Comparison of ENCODE assay signal across 29 cellular contexts in the genomic region with DNA sequence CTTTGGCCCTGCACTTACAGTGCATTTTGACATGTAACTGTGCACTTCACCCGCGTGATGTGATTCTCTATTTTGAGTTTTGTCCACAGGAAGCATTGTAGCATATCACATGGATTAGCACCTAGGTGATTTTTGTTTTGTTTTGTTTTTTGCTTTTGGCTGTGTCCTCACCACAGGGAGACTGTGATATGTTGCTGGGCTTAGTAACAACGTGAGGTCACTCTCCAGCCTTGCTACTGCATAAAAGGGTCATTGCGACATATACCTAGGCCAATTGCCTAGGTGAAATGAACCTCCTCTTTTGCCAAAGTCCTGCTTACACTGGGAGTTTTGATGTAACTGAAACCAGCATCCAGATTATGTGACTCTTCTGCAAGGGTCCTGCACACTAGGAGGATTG.
"Had no signal": no experiment of that assay in that cellular context is flagged by ENCODE, and none has a peak within 500 bp of the region (broad histone marks: within the 10 kb centered on the region; RNA-seq: fewer than 3 reads in every experiment).

No MANE protein-coding gene starts in this region.

- H3K36me3 ChIP-seq: brain microvascular endothelial cell, colonic mucosa, gastroesophageal sphincter, WERI-Rb-1 had no signal

- H3K27ac ChIP-seq: brain microvascular endothelial cell, colonic mucosa, dorsolateral prefrontal cortex, foreskin keratinocyte, gastroesophageal sphincter, WERI-Rb-1 had no signal

- ATAC-seq: activated CD4-positive, CD25-positive, alpha-beta regulatory T cell treated with anti-CD3 and anti-CD28 coated beads, Interleukin-2, amount 50 U/mL, for 24 hours; activated CD8-positive, alpha-beta T cell treated with anti-CD3 and anti-CD28 coated beads for 36 hours; activated T-cell treated with anti-CD3 and anti-CD28 coated beads, Interleukin-2, amount 50 U/mL, for 4 hours; esophagus mucosa; foreskin keratinocyte; gastroesophageal sphincter; T-helper 17 cell had no signal

- H3K9me3 ChIP-seq: colonic mucosa, gastroesophageal sphincter had no signal

- H3K4me3 ChIP-seq: colonic mucosa, dorsolateral prefrontal cortex, gastroesophageal sphincter had no signal

- FAIRE-seq: astrocyte had no signal

- H3K27me3 ChIP-seq: brain microvascular endothelial cell, colonic mucosa, dorsolateral prefrontal cortex, foreskin keratinocyte, gastroesophageal sphincter had no signal

- DNase-seq: activated B cell treated with CpG ODN at 0.5 μM for 24 hours; activated CD4-positive, alpha-beta T cell treated with anti-CD3 and anti-CD28 coated beads for 48 hours; activated CD4-positive, alpha-beta T cell treated with anti-CD3 and anti-CD28 coated beads, Interleukin-2, amount 50 U/mL, for 1 hour; activated CD4-positive, alpha-beta T cell treated with anti-CD3 and anti-CD28 coated beads, Interleukin-2, amount 50 U/mL, for 48 hours; activated CD8-positive, alpha-beta memory T cell treated with anti-CD3 and anti-CD28 coated beads for 24 hours; activated CD8-positive, alpha-beta T cell treated with anti-CD3 and anti-CD28 coated beads for 36 hours; activated effector memory CD4-positive, alpha-beta T cell treated with Interleukin-2 at 50 U/mL for 16 hours; activated gamma-delta T cell treated with Interleukin-2 at 50 U/mL for 16 hours; activated naive CD4-positive, alpha-beta T cell treated with anti-CD3 and anti-CD28 coated beads, Interleukin-2, amount 50 U/mL, for 16 hours; activated naive CD4-positive, alpha-beta T cell treated with Interleukin-2 at 50 U/mL for 16 hours; activated T-cell treated with anti-CD3 and anti-CD28 coated beads, Interleukin-2, amount 50 U/mL, for 4 hours; amniotic stem cell; anterior cingulate cortex; brain microvascular endothelial cell; central memory CD4-positive, alpha-beta T cell; cerebellar nuclear complex; colonic mucosa; dorsolateral prefrontal cortex; effector memory CD4-positive, alpha-beta T cell; endodermal cell; T-helper 1 cell; T-helper 17 cell; T1000; WERI-Rb-1 had no signal

- H3K4me1 ChIP-seq: colonic mucosa, foreskin keratinocyte, gastroesophageal sphincter had no signal
